1 cellular context compared by ENCODE assay signal in the genomic region with DNA sequence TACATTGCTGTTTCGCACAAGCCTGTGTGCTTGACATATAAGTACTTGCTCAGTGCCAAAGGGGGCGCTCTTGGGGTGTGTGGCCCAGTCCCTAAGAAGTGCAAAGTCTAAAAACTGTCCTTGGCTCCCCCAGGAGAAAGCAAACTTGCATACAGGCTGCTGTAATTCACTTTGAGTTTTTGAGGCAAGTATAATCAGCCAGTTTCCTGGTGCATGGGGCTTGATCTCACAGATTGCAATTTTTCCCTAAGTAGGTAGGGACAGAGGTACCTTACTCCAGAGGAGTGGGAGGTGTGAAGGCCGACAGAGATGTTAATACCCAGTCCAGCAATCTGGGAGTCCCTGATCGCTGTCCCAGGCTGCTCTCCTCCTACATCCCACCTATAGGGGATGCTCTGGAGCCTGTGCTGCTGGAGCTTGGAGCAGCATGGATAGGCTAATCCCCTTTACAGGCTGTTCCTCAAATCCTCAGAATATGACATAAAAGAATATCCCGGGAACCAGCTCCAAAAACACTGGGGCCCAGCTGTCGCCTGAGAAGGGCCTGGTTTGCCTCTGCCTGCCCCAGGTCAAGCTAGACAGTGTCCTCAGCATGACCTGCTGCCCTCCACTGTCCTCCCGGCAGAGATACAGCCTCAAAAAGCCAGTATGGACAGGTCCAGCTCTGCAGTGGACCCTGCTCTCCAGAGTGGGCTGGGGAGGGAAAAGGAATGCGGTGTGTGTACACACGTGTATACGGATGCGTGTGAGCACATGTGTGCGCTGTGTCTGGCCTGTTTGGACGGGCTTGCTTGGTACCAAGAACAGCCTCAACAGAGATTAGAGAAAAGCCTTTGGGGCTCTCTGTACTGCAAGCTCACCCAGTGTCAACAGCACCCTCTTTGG.
TF ChIP-seq lines count a peak whose summit lies in the region.

No MANE protein-coding gene starts in this region.

TF ChIP-seq in WTC11, 78 proteins besides CTCF, POLR2A, EP300 and RAD21 (continued from another document):
- TF ChIP-seq, protein P1, sequence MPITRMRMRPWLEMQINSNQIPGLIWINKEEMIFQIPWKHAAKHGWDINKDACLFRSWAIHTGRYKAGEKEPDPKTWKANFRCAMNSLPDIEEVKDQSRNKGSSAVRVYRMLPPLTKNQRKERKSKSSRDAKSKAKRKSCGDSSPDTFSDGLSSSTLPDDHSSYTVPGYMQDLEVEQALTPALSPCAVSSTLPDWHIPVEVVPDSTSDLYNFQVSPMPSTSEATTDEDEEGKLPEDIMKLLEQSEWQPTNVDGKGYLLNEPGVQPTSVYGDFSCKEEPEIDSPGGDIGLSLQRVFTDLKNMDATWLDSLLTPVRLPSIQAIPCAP (CRISPR knock-in tag; IDR thresholded peaks at IDR 0.05): no peak
- TF ChIP-seq, protein P2, sequence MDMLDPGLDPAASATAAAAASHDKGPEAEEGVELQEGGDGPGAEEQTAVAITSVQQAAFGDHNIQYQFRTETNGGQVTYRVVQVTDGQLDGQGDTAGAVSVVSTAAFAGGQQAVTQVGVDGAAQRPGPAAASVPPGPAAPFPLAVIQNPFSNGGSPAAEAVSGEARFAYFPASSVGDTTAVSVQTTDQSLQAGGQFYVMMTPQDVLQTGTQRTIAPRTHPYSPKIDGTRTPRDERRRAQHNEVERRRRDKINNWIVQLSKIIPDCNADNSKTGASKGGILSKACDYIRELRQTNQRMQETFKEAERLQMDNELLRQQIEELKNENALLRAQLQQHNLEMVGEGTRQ (CRISPR knock-in tag; IDR thresholded peaks at IDR 0.05): no peak
- TF ChIP-seq ZNF219 (CRISPR knock-in tag; IDR thresholded peaks at IDR 0.05; ENCODE audit: borderline replicate concordance): no peak
- TF ChIP-seq, protein P3, sequence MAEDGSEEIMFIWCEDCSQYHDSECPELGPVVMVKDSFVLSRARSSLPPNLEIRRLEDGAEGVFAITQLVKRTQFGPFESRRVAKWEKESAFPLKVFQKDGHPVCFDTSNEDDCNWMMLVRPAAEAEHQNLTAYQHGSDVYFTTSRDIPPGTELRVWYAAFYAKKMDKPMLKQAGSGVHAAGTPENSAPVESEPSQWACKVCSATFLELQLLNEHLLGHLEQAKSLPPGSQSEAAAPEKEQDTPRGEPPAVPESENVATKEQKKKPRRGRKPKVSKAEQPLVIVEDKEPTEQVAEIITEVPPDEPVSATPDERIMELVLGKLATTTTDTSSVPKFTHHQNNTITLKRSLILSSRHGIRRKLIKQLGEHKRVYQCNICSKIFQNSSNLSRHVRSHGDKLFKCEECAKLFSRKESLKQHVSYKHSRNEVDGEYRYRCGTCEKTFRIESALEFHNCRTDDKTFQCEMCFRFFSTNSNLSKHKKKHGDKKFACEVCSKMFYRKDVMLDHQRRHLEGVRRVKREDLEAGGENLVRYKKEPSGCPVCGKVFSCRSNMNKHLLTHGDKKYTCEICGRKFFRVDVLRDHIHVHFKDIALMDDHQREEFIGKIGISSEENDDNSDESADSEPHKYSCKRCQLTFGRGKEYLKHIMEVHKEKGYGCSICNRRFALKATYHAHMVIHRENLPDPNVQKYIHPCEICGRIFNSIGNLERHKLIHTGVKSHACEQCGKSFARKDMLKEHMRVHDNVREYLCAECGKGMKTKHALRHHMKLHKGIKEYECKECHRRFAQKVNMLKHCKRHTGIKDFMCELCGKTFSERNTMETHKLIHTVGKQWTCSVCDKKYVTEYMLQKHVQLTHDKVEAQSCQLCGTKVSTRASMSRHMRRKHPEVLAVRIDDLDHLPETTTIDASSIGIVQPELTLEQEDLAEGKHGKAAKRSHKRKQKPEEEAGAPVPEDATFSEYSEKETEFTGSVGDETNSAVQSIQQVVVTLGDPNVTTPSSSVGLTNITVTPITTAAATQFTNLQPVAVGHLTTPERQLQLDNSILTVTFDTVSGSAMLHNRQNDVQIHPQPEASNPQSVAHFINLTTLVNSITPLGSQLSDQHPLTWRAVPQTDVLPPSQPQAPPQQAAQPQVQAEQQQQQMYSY (CRISPR knock-in tag; IDR thresholded peaks at IDR 0.05): no peak
